ENCODE assay signal across 15 cellular contexts in genomic region chrX:107823456-107823855, GRCh38. TPM values are rescaled to one million over a fixed set of nuclear protein-coding genes. Genes with fewer than 3 reads are reported as not detected.
DNase-seq lines count a peak whose midpoint lies in the region; ATAC-seq, FAIRE-seq and TF ChIP-seq lines count a peak whose summit lies in the region.
"Had no signal": no experiment of that assay in that cellular context is flagged by ENCODE, and none has a peak within 500 bp of the region (broad histone marks: within the 10 kb centered on the region; RNA-seq: fewer than 3 reads in every experiment).

No MANE protein-coding gene starts in this region.

- in situ Hi-C loops in gastrocnemius medialis (cut with MboI; ENCODE audit: low sequenced_read_pairs in 4 of 4) = no loop called here

- dilution Hi-C loops in endothelial cell of umbilical vein (cut with MboI; ENCODE audit: extremely low pct_ligation_motif_present, low sequenced_read_pairs) = no loop called here

- BruUV-seq in endothelial cell of umbilical vein (replicated peaks; lab: Mats Ljungman, UMichigan) = no TSS peak

- DNase-seq in COLO829 (ENCODE audit: low spot score) = peak; percentile 16
- peak; percentile 65 for DNase-seq in NCI-H226
- peak; percentile 69 for DNase-seq in endothelial cell of umbilical vein (ENCODE audit: low read depth, low spot score)
- peak; percentile 67 for DNase-seq in non-pigmented ciliary epithelial cell (ENCODE audit: low read depth)
- no peak for DNase-seq in kidney
- no peak for DNase-seq in gastrocnemius medialis
- DNase-seq in DMS153 (lab: John Stamatoyannopoulos, UW) = no peak
- no peak for DNase-seq in NOMO-1 treated with DMSO at 0.1 percent for 48 hours (lab: John Stamatoyannopoulos, UW; ENCODE audit: unreplicated experiment)
- DNase-seq: activated T-cell treated with anti-CD3 and anti-CD28 coated beads for 4 hours, heart right ventricle, MV-4-11, SK-N-SH, small intestine, substantia nigra had no signal

- H3K9ac ChIP-seq in endothelial cell of umbilical vein (replicated peaks; ENCODE audit: extremely low read depth, insufficient read depth, low read length) (no peak overlapping the region), kidney (ENCODE audit: low read length in 2 of 2) (no peak overlapping the region)
- H3K9ac ChIP-seq: SK-N-SH had no signal

- POLR2A ChIA-PET in endothelial cell of umbilical vein (lab: Charles Lee) = no interaction called here

- no peaks in the 10 kb centered on the region for H3K9me1 ChIP-seq in endothelial cell of umbilical vein (replicated peaks; ENCODE audit: control insufficient read depth, extremely low read depth, insufficient read depth, low read length)

- no peak for ATAC-seq in gastrocnemius medialis
- ATAC-seq: heart right ventricle, WTC11 had no signal

- peaks cover 14% of the 10 kb centered on the region for H3K4me1 ChIP-seq in endothelial cell of umbilical vein (ENCODE audit: control insufficient read depth, extremely low read depth, insufficient read depth, low read length)
- peaks cover 0 to 5% of the 10 kb centered on the region in 2 donors for H3K4me1 ChIP-seq in kidney (ENCODE audit: control insufficient read depth in 1 of 2, insufficient read depth in 1 of 2, low read depth in 1 of 2, low read length in 2 of 2)
- H3K4me1 ChIP-seq in gastrocnemius medialis = peaks cover 3 to 9% of the 10 kb centered on the region in 2 donors

- no peaks in the 10 kb centered on the region for H4K20me1 ChIP-seq in endothelial cell of umbilical vein (replicated peaks; ENCODE audit: control insufficient read depth, extremely low read depth, insufficient read depth, low read length)

- H3K4me3 ChIP-seq in endothelial cell of umbilical vein (replicated peaks in 1 of 3; ENCODE audit: insufficient read depth in 1 of 3, low read depth in 1 of 3, low read length in 3 of 3) = no peak overlapping the region
- no peak overlapping the region for H3K4me3 ChIP-seq in kidney (ENCODE audit: low read length in 2 of 2)
- no peak overlapping the region for H3K4me3 ChIP-seq in gastrocnemius medialis
- H3K4me3 ChIP-seq: heart right ventricle had no signal

- CTCF ChIA-PET in endothelial cell of umbilical vein (lab: Charles Lee) = no interaction called here

- no peak overlapping the region for H3K27ac ChIP-seq in endothelial cell of umbilical vein (ENCODE audit: insufficient read depth, low read depth, low read length)
- H3K27ac ChIP-seq in kidney (ENCODE audit: low read depth in 2 of 2, low read length in 2 of 2) = no peak overlapping the region
- no peak overlapping the region for H3K27ac ChIP-seq in gastrocnemius medialis
- H3K27ac ChIP-seq: heart right ventricle had no signal

- peak; percentile 73 for FAIRE-seq in endothelial cell of umbilical vein (lab: Jason Lieb, UNC)
- FAIRE-seq in kidney (lab: Jason Lieb, UNC) = no peak
- FAIRE-seq: small intestine had no signal

- peaks cover 15% of the 10 kb centered on the region for H3K79me2 ChIP-seq in endothelial cell of umbilical vein (ENCODE audit: control insufficient read depth, insufficient read depth, low read length)

- H3K36me3 ChIP-seq in endothelial cell of umbilical vein (ENCODE audit: control insufficient read depth in 2 of 2, extremely low read depth in 1 of 2, insufficient read depth in 2 of 2, low read length in 2 of 2) (no peaks in the 10 kb centered on the region), kidney (ENCODE audit: control insufficient read depth in 1 of 2, insufficient read depth in 2 of 2, low read length in 2 of 2) (no peaks in the 10 kb centered on the region), gastrocnemius medialis (no peaks in the 10 kb centered on the region)
- H3K36me3 ChIP-seq: heart right ventricle had no signal

- H3K9me3 ChIP-seq in endothelial cell of umbilical vein (replicated peaks; ENCODE audit: control insufficient read depth, insufficient read depth, low read length) (no peaks in the 10 kb centered on the region), kidney (ENCODE audit: control insufficient read depth in 1 of 2, low read length in 2 of 2) (no peaks in the 10 kb centered on the region), gastrocnemius medialis (peaks cover 0 to 12% (median 0%) of the 10 kb centered on the region in 3 donors)
- H3K9me3 ChIP-seq: SK-N-SH had no signal

- TF ChIP-seq POLR2A in endothelial cell of umbilical vein (IDR thresholded peaks at IDR 0.05; ENCODE audit: low read depth, low read length) = no peak
- TF ChIP-seq POLR2A in gastrocnemius medialis (IDR thresholded peaks at IDR 0.05) = no peak

- H2AFZ ChIP-seq in endothelial cell of umbilical vein (ENCODE audit: low read depth, low read length) = no peak overlapping the region

- H3K27me3 ChIP-seq in endothelial cell of umbilical vein (ENCODE audit: control insufficient read depth in 2 of 2, insufficient read depth in 2 of 2, low read length in 2 of 2) (no peaks in the 10 kb centered on the region), gastrocnemius medialis (no peaks in the 10 kb centered on the region)

- intact Hi-C loops in endothelial cell of umbilical vein (cut with micrococcal nuclease) = loop anchor here (10.0 kb wide), 1 partner anchor 51 kb away; no protein-coding TSS in a partner anchor
- intact Hi-C loops in kidney (cut with DNase I) = no loop called here
- intact Hi-C loops in gastrocnemius medialis (cut with DNase I; ENCODE audit: low total_unique reads) = no loop called here

- H3K4me2 ChIP-seq in endothelial cell of umbilical vein (ENCODE audit: insufficient read depth, low read length) = peak overlapping the region; percentile 47
- H3K4me2 ChIP-seq: SK-N-SH had no signal

- TF ChIP-seq CTCF in endothelial cell of umbilical vein (IDR thresholded peaks at IDR 0.05; ENCODE audit: extremely low read depth in 1 of 2, insufficient read depth in 1 of 2, low read depth in 1 of 2, low read length in 2 of 2) = no peak
- no peak for TF ChIP-seq CTCF in kidney (IDR thresholded peaks at IDR 0.05; ENCODE audit: borderline replicate concordance, extremely low read depth, insufficient read depth)
- TF ChIP-seq CTCF in gastrocnemius medialis (IDR thresholded peaks at IDR 0.05 in 4 of 5, conservative IDR thresholded peaks at IDR 0.05 in 1 of 5) = no peak

TF ChIP-seq in endothelial cell of umbilical vein, 7 proteins besides CTCF, POLR2A, EP300 and RAD21:
- no peak for TF ChIP-seq EZH2 (IDR thresholded peaks at IDR 0.05; ENCODE audit: borderline replicate concordance, low read depth, low read length, severe bottlenecking)
- TF ChIP-seq JUN (IDR thresholded peaks at IDR 0.05; ENCODE audit: borderline replicate concordance, insufficient read depth, insufficient read length, low read depth) = no peak
- no peak for TF ChIP-seq MYC (IDR thresholded peaks at IDR 0.05; ENCODE audit: low read depth, low read length)
- TF ChIP-seq POLR2AphosphoS5 (IDR thresholded peaks at IDR 0.05; ENCODE audit: insufficient read depth, low read depth, low read length) = no peak
- TF ChIP-seq FOS (IDR thresholded peaks at IDR 0.05; ENCODE audit: borderline replicate concordance, insufficient read depth, low read length) = no peak
- no peak for TF ChIP-seq GATA2 (IDR thresholded peaks at IDR 0.05; ENCODE audit: insufficient read depth, insufficient read length, low read depth, low read length)
- TF ChIP-seq MAX (IDR thresholded peaks at IDR 0.05; ENCODE audit: insufficient read depth, insufficient read length) = no peak

RNA-seq across cellular contexts. Expression of gene MID2, which starts 2.2 kb away (rescaled TPM):
- total RNA-seq in endothelial cell of umbilical vein (23.0 and 25.3 TPM in 2 replicates), kidney (16.5 TPM), gastrocnemius medialis (10 to 100 TPM; 20.5 to 25.4 (median 23.9) TPM)
- polyA plus RNA-seq in endothelial cell of umbilical vein (16.4 and 19.8 TPM in 2 replicates), kidney (ENCODE audit: insufficient read depth, low read depth, low replicate concordance) (2.7 TPM)
- polyA plus RNA-seq in endothelial cell of umbilical vein (2011; cell fraction: cytosol; rRNA removed) = 12.6 and 14.0 TPM in 2 replicates
- polyA plus RNA-seq in endothelial cell of umbilical vein (2011; cell fraction: nucleus; rRNA removed) = 21.4 and 25.8 TPM in 2 replicates
- polyA plus RNA-seq in endothelial cell of umbilical vein (2012) = 20.7 and 23.6 TPM in 2 replicates
- 98.7 and 112 TPM in 2 replicates for polyA minus RNA-seq in endothelial cell of umbilical vein
- polyA minus RNA-seq in endothelial cell of umbilical vein (2011; cell fraction: cytosol; rRNA and poly(A)+ RNA removed) = 4.7 TPM
- 50.0 and 55.1 TPM in 2 replicates for polyA minus RNA-seq in endothelial cell of umbilical vein (2011; cell fraction: nucleus; rRNA and poly(A)+ RNA removed)

RNA-seq across cellular contexts. Expression of gene NCBP2L, which starts 45.9 kb away (rescaled TPM):
- total RNA-seq in endothelial cell of umbilical vein = not detected in 2 replicates
- not detected in 2 replicates for polyA plus RNA-seq in endothelial cell of umbilical vein
- not detected in 2 replicates for polyA plus RNA-seq in endothelial cell of umbilical vein (2011; cell fraction: cytosol; rRNA removed)
- polyA plus RNA-seq in endothelial cell of umbilical vein (2011; cell fraction: nucleus; rRNA removed) = not detected in 2 replicates
- polyA plus RNA-seq in endothelial cell of umbilical vein (2012) = not detected in 2 replicates
- polyA minus RNA-seq in endothelial cell of umbilical vein = not detected in 2 replicates
- not detected for polyA minus RNA-seq in endothelial cell of umbilical vein (2011; cell fraction: cytosol; rRNA and poly(A)+ RNA removed)
- not detected in 2 replicates for polyA minus RNA-seq in endothelial cell of umbilical vein (2011; cell fraction: nucleus; rRNA and poly(A)+ RNA removed)
- not detected for total RNA-seq in kidney
- polyA plus RNA-seq in kidney (ENCODE audit: insufficient read depth, low read depth, low replicate concordance) = not detected
- total RNA-seq in gastrocnemius medialis = under 1 TPM in 1 of 4 donors, not detected in 3; 0.11 TPM
- polyA plus RNA-seq: SK-N-SH had no signal

RNA-seq across cellular contexts. Expression of gene TSC22D3, which starts 47.9 kb away (rescaled TPM):
- 21.1 and 29.1 TPM in 2 replicates for total RNA-seq in endothelial cell of umbilical vein
- polyA plus RNA-seq in endothelial cell of umbilical vein = 24.7 and 37.4 TPM in 2 replicates
- polyA plus RNA-seq in endothelial cell of umbilical vein (2011; cell fraction: cytosol; rRNA removed) = 30.2 and 30.8 TPM in 2 replicates
- polyA plus RNA-seq in endothelial cell of umbilical vein (2011; cell fraction: nucleus; rRNA removed) = 56.8 and 76.1 TPM in 2 replicates
- polyA plus RNA-seq in endothelial cell of umbilical vein (2012) = 19.1 and 27.1 TPM in 2 replicates
- 23.4 and 25.5 TPM in 2 replicates for polyA minus RNA-seq in endothelial cell of umbilical vein
- 39.8 TPM for polyA minus RNA-seq in endothelial cell of umbilical vein (2011; cell fraction: cytosol; rRNA and poly(A)+ RNA removed)
- polyA minus RNA-seq in endothelial cell of umbilical vein (2011; cell fraction: nucleus; rRNA and poly(A)+ RNA removed) = 22.2 and 45.2 TPM in 2 replicates
- 320 TPM for total RNA-seq in kidney
- polyA plus RNA-seq in kidney (ENCODE audit: insufficient read depth, low read depth, low replicate concordance) = 160 TPM
- total RNA-seq in gastrocnemius medialis = 1,000 to 10,000 TPM in 2 of 4 donors, 100 to 1,000 TPM in 2; 689 to 1,948 (median 1,054) TPM

Comparison
In these comparisons a context has a peak if more than half of its experiments do, and no peak if none do; other contexts are left out.
1. DNase-seq: peak in COLO829 (single experiment), NCI-H226 (single experiment), endothelial cell of umbilical vein (single experiment) and non-pigmented ciliary epithelial cell (single experiment); none in kidney (single experiment), gastrocnemius medialis (0 of 2), DMS153 (single experiment) and NOMO-1 treated with DMSO at 0.1 percent for 48 hours (single experiment).
2. RNA of gene TSC22D3, which starts 47.9 kb away (total RNA-seq): 689 to 1,948 TPM in gastrocnemius medialis and 320 TPM in kidney (single experiment); 21.1 to 29.1 TPM in endothelial cell of umbilical vein; every median in the first group is over 10 times any median in the second.